In genomic region chr7:952548-953441, GRCh38 we compare ENCODE assay signal across 8 cellular contexts. TPM values are rescaled to one million over a fixed set of nuclear protein-coding genes. Genes with fewer than 3 reads are reported as not detected.
A peak's percentile ranks its signal among the peaks of the same experiment; 100 is the strongest.
DNase-seq lines count a peak whose midpoint lies in the region; ATAC-seq and TF ChIP-seq lines count a peak whose summit lies in the region.
"Had no signal": no experiment of that assay in that cellular context is flagged by ENCODE, and none has a peak within 500 bp of the region (broad histone marks: within the 10 kb centered on the region; RNA-seq: fewer than 3 reads in every experiment).

No MANE protein-coding gene starts in this region.

- no peak overlapping the region for H3K9ac ChIP-seq in mesenchymal stem cell (ENCODE audit: low read length)

- H2BK15ac ChIP-seq in mesenchymal stem cell (ENCODE audit: low read depth, poor library complexity, severe bottlenecking), result no peak overlapping the region

- H3K4me3 ChIP-seq in H7 (ENCODE audit: insufficient read depth, low read depth, low read length) (no peak overlapping the region), spleen (peak overlapping the region in 7 of 8 donors; percentile 7 to 82 (median 54)), mesenchymal stem cell (ENCODE audit: insufficient read depth in 1 of 2, low read depth in 1 of 2, low read length in 2 of 2) (no peak overlapping the region)

- peaks cover 11% of the 10 kb centered on the region for H3K36me3 Mint-ChIP-seq in activated T-helper 17 cell treated with anti-CD3 and anti-CD28 coated beads, Interleukin-2, amount 50 U/mL, for 72 hours (ENCODE audit: low read depth)
- no peaks in the 10 kb centered on the region for H3K36me3 Mint-ChIP-seq in immature natural killer cell

- no peak overlapping the region for H3K14ac ChIP-seq in mesenchymal stem cell (ENCODE audit: low read length in 2 of 2)

- H3K27me3 ChIP-seq in H7 (ENCODE audit: control insufficient read depth, insufficient read depth, low read length) (peaks cover 19% of the 10 kb centered on the region), spleen (replicated peaks in 1 of 7) (peaks cover 0 to 55% (median 22%) of the 10 kb centered on the region in 7 donors), mesenchymal stem cell (ENCODE audit: control insufficient read depth in 1 of 2, insufficient read depth in 1 of 2, low read length in 2 of 2) (peaks cover 38 to 56% of the 10 kb centered on the region in 2 experiments)

- no peak overlapping the region for H4K8ac ChIP-seq in mesenchymal stem cell (ENCODE audit: low read length)

- no peak overlapping the region for H2BK5ac ChIP-seq in mesenchymal stem cell (ENCODE audit: low read depth, low read length, poor library complexity, severe bottlenecking)

- H2BK12ac ChIP-seq in mesenchymal stem cell (ENCODE audit: low read length in 2 of 2), result no peak overlapping the region

- WGBS in spleen, 5 donors, result 73 to 85% (median 83%) methylated on average over 14 to 20 of the region's 20 CpGs
- 86% methylated on average over 20 of the region's 20 CpGs for WGBS in mesenchymal stem cell

- TF ChIP-seq CTCF in spleen (IDR thresholded peaks at IDR 0.05 in 8 of 11, conservative IDR thresholded peaks at IDR 0.05 in 3 of 11), result no peak

- peak; percentile 54 for DNase-seq in H7
- DNase-seq in immature natural killer cell, result no peak
- DNase-seq in spleen, result no peak
- no peak for DNase-seq in mesenchymal stem cell
- DNase-seq: NCI-H2029 had no signal

- H3K9me3 ChIP-seq in spleen (no peaks in the 10 kb centered on the region), mesenchymal stem cell (ENCODE audit: control insufficient read depth, low read length) (no peaks in the 10 kb centered on the region)

- H3K4ac ChIP-seq in mesenchymal stem cell (ENCODE audit: low read depth in 1 of 2, low read length in 2 of 2), result no peak overlapping the region

- peak overlapping the region in 1 of 2 experiments; percentile 32 for H3K23ac ChIP-seq in mesenchymal stem cell (ENCODE audit: low read length in 2 of 2)

- no peak for TF ChIP-seq POLR2A in spleen (IDR thresholded peaks at IDR 0.05)

- peaks cover 7% of the 10 kb centered on the region for H3K27me3 Mint-ChIP-seq in activated T-helper 17 cell treated with anti-CD3 and anti-CD28 coated beads, Interleukin-2, amount 50 U/mL, for 72 hours
- peaks cover 3 to 11% (median 3%) of the 10 kb centered on the region in 3 donors for H3K27me3 Mint-ChIP-seq in immature natural killer cell (ENCODE audit: low read depth in 3 of 3)

- no peak overlapping the region for H2AK5ac ChIP-seq in mesenchymal stem cell (ENCODE audit: low read length, severe bottlenecking)

- no peak overlapping the region for H3K18ac ChIP-seq in mesenchymal stem cell (ENCODE audit: low read depth in 1 of 2, low read length in 2 of 2)

- no peaks in the 10 kb centered on the region for H3K9me3 Mint-ChIP-seq in activated T-helper 17 cell treated with anti-CD3 and anti-CD28 coated beads, Interleukin-2, amount 50 U/mL, for 72 hours
- H3K9me3 Mint-ChIP-seq in immature natural killer cell, result no peaks in the 10 kb centered on the region

- peaks cover 6 to 67% (median 39%) of the 10 kb centered on the region in 6 donors for H3K4me1 ChIP-seq in spleen
- peaks cover 11% of the 10 kb centered on the region for H3K4me1 ChIP-seq in mesenchymal stem cell (ENCODE audit: control insufficient read depth, insufficient read depth, low read depth, low read length)

- H3K27ac ChIP-seq in spleen (peak overlapping the region in 2 of 8 donors; percentile 87 to 92), mesenchymal stem cell (ENCODE audit: low read length, poor library complexity, severe bottlenecking) (no peak overlapping the region)

- intact Hi-C loops in spleen (cut with DNase I; ENCODE audit: low total_unique reads), result loop anchor here (10.0 kb wide), 1 partner anchor 48 kb away; no protein-coding TSS in a partner anchor

- ATAC-seq in activated T-helper 17 cell treated with anti-CD3 and anti-CD28 coated beads, Interleukin-2, amount 50 U/mL, for 72 hours (replicated peaks), result no peak
- ATAC-seq in GM19035 (IDR thresholded peaks at IDR 0.05; ENCODE audit: unreplicated experiment) (no peak), HG02571 (IDR thresholded peaks at IDR 0.05; ENCODE audit: unreplicated experiment) (no peak)

- no peaks in the 10 kb centered on the region for H3K79me1 ChIP-seq in mesenchymal stem cell (replicated peaks; ENCODE audit: low read length, poor library complexity, severe bottlenecking)

- peak overlapping the region; percentile 40 for H3K4me3 Mint-ChIP-seq in activated T-helper 17 cell treated with anti-CD3 and anti-CD28 coated beads, Interleukin-2, amount 50 U/mL, for 72 hours
- peak overlapping the region; percentile 68 to 74 (median 71) for H3K4me3 Mint-ChIP-seq in immature natural killer cell

- H3K27ac Mint-ChIP-seq in activated T-helper 17 cell treated with anti-CD3 and anti-CD28 coated beads, Interleukin-2, amount 50 U/mL, for 72 hours, result no peak overlapping the region
- H3K27ac Mint-ChIP-seq in immature natural killer cell, result peak overlapping the region in 5 of 6 donors; percentile 71 to 89 (median 80)

- no peak overlapping the region for H2BK120ac ChIP-seq in mesenchymal stem cell (ENCODE audit: low read depth, low read length)

- no peak overlapping the region for H3K4me2 ChIP-seq in mesenchymal stem cell (ENCODE audit: low read length, poor library complexity, severe bottlenecking)

- no peak overlapping the region for H2AFZ ChIP-seq in mesenchymal stem cell (ENCODE audit: low read depth, low read length)

- H3K36me3 ChIP-seq in H7 (replicated peaks; ENCODE audit: control insufficient read depth, insufficient read depth, low read length), result no peaks in the 10 kb centered on the region
- peaks cover 0 to 12% (median 0%) of the 10 kb centered on the region in 6 donors for H3K36me3 ChIP-seq in spleen
- peaks cover 0 to 5% of the 10 kb centered on the region in 2 experiments for H3K36me3 ChIP-seq in mesenchymal stem cell (ENCODE audit: control insufficient read depth in 1 of 2, insufficient read depth in 2 of 2, low read depth in 1 of 2, low read length in 2 of 2)

- peaks cover 4% of the 10 kb centered on the region for H3K4me1 Mint-ChIP-seq in activated T-helper 17 cell treated with anti-CD3 and anti-CD28 coated beads, Interleukin-2, amount 50 U/mL, for 72 hours
- peaks cover 34 to 42% of the 10 kb centered on the region in 2 donors for H3K4me1 Mint-ChIP-seq in immature natural killer cell

- no peak overlapping the region for H4K91ac ChIP-seq in mesenchymal stem cell (ENCODE audit: low read length)

RNA-seq across cellular contexts. Expression of gene ADAP1, which starts 1.7 kb away (rescaled TPM):
- 4.9 and 5.0 TPM in 2 replicates for total RNA-seq in H7 (2014; rRNA removed; shearing (Covaris generic))
- 10 to 100 TPM in 1 of 2 donors, 1 to 10 TPM in 1; 2.3 to 23.7 TPM for total RNA-seq in activated T-helper 17 cell treated with anti-CD3 and anti-CD28 coated beads, Interleukin-2, amount 50 U/mL, for 72 hours
- polyA plus RNA-seq in immature natural killer cell, result 10 to 100 TPM; 49.7 to 72.1 (median 55.1) TPM
- total RNA-seq in spleen, result 10 to 100 TPM; 18.1 to 35.4 (median 25.7) TPM
- polyA plus RNA-seq in spleen, result 10 to 100 TPM in 2 of 3 donors, 1 to 10 TPM in 1; 8.7 to 38.6 (median 12.8) TPM
- 0.97 TPM for polyA plus RNA-seq in mesenchymal stem cell (2013, experiment 1 of 2)
- polyA plus RNA-seq in mesenchymal stem cell (2013, experiment 2 of 2), result 0.84 TPM

RNA-seq across cellular contexts. Expression of gene COX19, which starts 22.6 kb away (rescaled TPM):
- total RNA-seq in H7 (2014; rRNA removed; shearing (Covaris generic)), result 8.4 and 12.9 TPM in 2 replicates
- 10 to 100 TPM; 13.7 to 20.8 TPM for total RNA-seq in activated T-helper 17 cell treated with anti-CD3 and anti-CD28 coated beads, Interleukin-2, amount 50 U/mL, for 72 hours
- polyA plus RNA-seq in immature natural killer cell, result 10 to 100 TPM; 12.7 to 24.0 (median 18.1) TPM
- total RNA-seq in spleen, result 10 to 100 TPM; 12.4 to 29.1 (median 18.9) TPM
- 1 to 10 TPM; 7.1 to 8.9 (median 7.2) TPM for polyA plus RNA-seq in spleen
- 6.3 TPM for polyA plus RNA-seq in mesenchymal stem cell (2013, experiment 1 of 2)
- 5.9 TPM for polyA plus RNA-seq in mesenchymal stem cell (2013, experiment 2 of 2)

RNA-seq across cellular contexts. Expression of gene CYP2W1, which starts 30.2 kb away (rescaled TPM):
- not detected in 2 replicates for total RNA-seq in H7 (2014; rRNA removed; shearing (Covaris generic))
- not detected for total RNA-seq in activated T-helper 17 cell treated with anti-CD3 and anti-CD28 coated beads, Interleukin-2, amount 50 U/mL, for 72 hours
- polyA plus RNA-seq in immature natural killer cell, result not detected
- 1 to 10 TPM in 1 of 7 donors, under 1 TPM in 4, not detected in 2; 0.13 to 1.2 (median 0.51) TPM for total RNA-seq in spleen
- under 1 TPM; 0.05 to 0.80 (median 0.28) TPM for polyA plus RNA-seq in spleen
- not detected for polyA plus RNA-seq in mesenchymal stem cell (2013, experiment 1 of 2)
- not detected for polyA plus RNA-seq in mesenchymal stem cell (2013, experiment 2 of 2)

Comparison
In these comparisons a context has a peak if more than half of its experiments do, and no peak if none do; other contexts are left out.
1. H3K4me3 ChIP-seq: peak in spleen (7 of 8); none in H7 (single experiment) and mesenchymal stem cell (0 of 2).